In the genomic region with DNA sequence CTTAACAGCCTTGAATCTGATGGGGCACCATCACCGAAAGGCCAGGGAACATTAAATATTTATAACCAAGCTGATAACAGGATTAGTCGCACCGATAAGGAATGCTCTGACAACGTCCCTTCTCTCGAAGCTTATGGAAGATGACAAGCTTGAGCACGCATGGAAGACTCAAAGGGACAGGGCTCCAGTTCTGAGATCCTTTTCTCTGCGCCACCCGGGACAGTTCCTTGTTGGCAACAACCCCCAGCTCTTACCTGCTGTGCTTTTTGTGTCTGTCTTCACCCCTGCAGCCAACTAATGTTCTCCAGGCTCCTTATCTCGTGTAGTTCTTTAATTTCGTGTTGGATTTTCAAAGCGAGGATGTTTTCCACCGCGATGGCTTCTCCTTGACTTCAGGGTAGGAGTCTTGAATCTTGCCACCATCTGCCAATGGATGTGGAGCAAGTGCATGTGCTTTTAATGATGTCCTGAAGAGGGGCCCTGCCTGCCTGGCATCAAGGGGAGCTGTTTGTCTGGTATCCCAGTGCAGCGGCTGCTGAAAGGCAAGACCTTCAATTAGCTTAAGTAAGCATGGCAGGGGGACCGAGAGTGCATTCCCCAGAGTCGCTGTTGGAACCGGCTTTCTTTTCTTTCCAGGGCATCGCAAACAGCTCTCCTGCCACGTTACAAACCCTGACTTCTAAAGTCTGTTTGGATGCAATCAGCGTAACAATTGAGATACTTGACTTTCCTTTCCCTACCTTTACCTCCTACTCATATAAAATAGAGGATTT, we compare ENCODE assay signal across 18 cellular contexts. TPM values are rescaled to one million over a fixed set of nuclear protein-coding genes. Genes with fewer than 3 reads are reported as not detected.
DNase-seq lines count a peak whose midpoint lies in the region; ATAC-seq and TF ChIP-seq lines count a peak whose summit lies in the region.
"Had no signal": no experiment of that assay in that cellular context is flagged by ENCODE, and none has a peak within 500 bp of the region (broad histone marks: within the 10 kb centered on the region; RNA-seq: fewer than 3 reads in every experiment).

No MANE protein-coding gene starts in this region.

- H3K27me3 ChIP-seq in right cardiac atrium (ENCODE audit: control insufficient read depth, insufficient read depth) (no peaks in the 10 kb centered on the region), right atrium auricular region (peaks cover 3 to 5% of the 10 kb centered on the region in 2 donors)

- POLR2A ChIA-PET in WTC11 (lab: Charles Lee): no interaction called here

- no peak for TF ChIP-seq CTCF in right atrium auricular region (IDR thresholded peaks at IDR 0.05)
- no peak for TF ChIP-seq CTCF in WTC11 (IDR thresholded peaks at IDR 0.05)

- H3K36me3 Mint-ChIP-seq in WTC11: no peaks in the 10 kb centered on the region

- ATAC-seq in right cardiac atrium (no peak), WTC11 (peak; percentile 61), GM18517 (IDR thresholded peaks at IDR 0.05; ENCODE audit: unreplicated experiment) (no peak), HG03520 (IDR thresholded peaks at IDR 0.05; ENCODE audit: unreplicated experiment) (no peak)
- ATAC-seq: left lung had no signal

- CTCF ChIA-PET in WTC11 (lab: Charles Lee): interaction anchor here (0.6 to 2.8 kb wide), 7 partner anchors 14 to 520 kb away, joined by 3 to 12 read pairs (median 4); no protein-coding TSS in a partner anchor

- intact Hi-C loops in right cardiac atrium (cut with DNase I): no loop called here

- peak overlapping the region; percentile 89 for H3K4me3 Mint-ChIP-seq in WTC11
- H3K4me3 Mint-ChIP-seq: activated CD4-positive, alpha-beta memory T cell treated with anti-CD3 and anti-CD28 coated beads, Interleukin-2, amount 10 ng/mL, durations not matched to agents 7 days and 5 days had no signal

- WGBS in right cardiac atrium: 6% methylated on average over 20 of the region's 20 CpGs

- no peaks in the 10 kb centered on the region for H3K9me3 Mint-ChIP-seq in WTC11
- H3K9me3 Mint-ChIP-seq: activated T-helper 2 cell treated with anti-CD3 and anti-CD28 coated beads, Interferon-gamma antibody, Interleukin-2, Interleukin-4, amounts not matched to agents 10 μg/mL and 5 μg/mL and 100 μg/mL, durations not matched to agents 14 hours and 24 hours and 36 hours had no signal

- H3K4me1 ChIP-seq in right cardiac atrium (ENCODE audit: control insufficient read depth, insufficient read depth, low read length) (peaks cover 3% of the 10 kb centered on the region), right atrium auricular region (peaks cover 0 to 14% of the 10 kb centered on the region in 2 donors)
- H3K4me1 ChIP-seq: left lung had no signal

- no peak overlapping the region for H3K27ac ChIP-seq in right cardiac atrium (ENCODE audit: low read length)
- H3K27ac ChIP-seq in right atrium auricular region: no peak overlapping the region
- H3K27ac ChIP-seq: epithelial cell of prostate, left lung, sigmoid colon, tibial nerve had no signal

- peaks cover 44% of the 10 kb centered on the region for H3K4me1 Mint-ChIP-seq in WTC11
- H3K4me1 Mint-ChIP-seq: activated CD4-positive, alpha-beta memory T cell treated with anti-CD3 and anti-CD28 coated beads, Interleukin-2, amount 10 ng/mL, durations not matched to agents 7 days and 5 days had no signal

- H3K4me3 ChIP-seq in right cardiac atrium (ENCODE audit: low read length) (no peak overlapping the region), right atrium auricular region (no peak overlapping the region)
- H3K4me3 ChIP-seq: left lung had no signal

- H3K27ac Mint-ChIP-seq in WTC11: no peak overlapping the region
- H3K27ac Mint-ChIP-seq: activated CD4-positive, alpha-beta memory T cell treated with anti-CD3 and anti-CD28 coated beads, Interleukin-2, amount 10 ng/mL, durations not matched to agents 7 days and 5 days; activated T-helper 2 cell treated with anti-CD3 and anti-CD28 coated beads, Interferon-gamma antibody, Interleukin-2, Interleukin-4, amounts not matched to agents 10 μg/mL and 5 μg/mL and 100 μg/mL, durations not matched to agents 14 hours and 24 hours and 36 hours had no signal

- no peaks in the 10 kb centered on the region for H3K36me3 ChIP-seq in right atrium auricular region
- H3K36me3 ChIP-seq: left lung, sigmoid colon, tibial nerve had no signal

- no peaks in the 10 kb centered on the region for H3K9me3 ChIP-seq in right cardiac atrium (ENCODE audit: control insufficient read depth, low read length)
- H3K9me3 ChIP-seq in right atrium auricular region: no peaks in the 10 kb centered on the region
- H3K9me3 ChIP-seq: left lung, sigmoid colon, tibial nerve had no signal

- DNase-seq in right cardiac atrium (peak in 2 of 3 donors; percentile 9 to 12), right atrium auricular region (ENCODE audit: low spot score) (no peak), WTC11 (ENCODE audit: low spot score) (peak; percentile 48), iPS-NIHi7 (ENCODE audit: extremely low spot score) (peak; percentile 32), midbrain (lab: John Stamatoyannopoulos, UW) (no peak), mucosa of gallbladder (ENCODE audit: low spot score) (no peak)
- DNase-seq: activated CD4-positive, alpha-beta memory T cell treated with anti-CD3 and anti-CD28 coated beads, Interleukin-2, amount 10 ng/mL, durations not matched to agents 7 days and 5 days; amniotic stem cell; NCI-H510A; stimulated activated CD4-positive, alpha-beta T cell treated with anti-CD3 and anti-CD28 coated beads, Interleukin-4, amount 100 ng/mL, for 4 hours had no signal

- H3K27me3 Mint-ChIP-seq in WTC11 (ENCODE audit: low read depth): peaks cover 81% of the 10 kb centered on the region

TF ChIP-seq in WTC11, 78 proteins besides CTCF, POLR2A, EP300 and RAD21:
- no peak for TF ChIP-seq ZNF281 (CRISPR knock-in tag; IDR thresholded peaks at IDR 0.05)
- no peak for TF ChIP-seq ZBTB21 (CRISPR knock-in tag; IDR thresholded peaks at IDR 0.05; ENCODE audit: borderline replicate concordance)
- TF ChIP-seq, protein P1, sequence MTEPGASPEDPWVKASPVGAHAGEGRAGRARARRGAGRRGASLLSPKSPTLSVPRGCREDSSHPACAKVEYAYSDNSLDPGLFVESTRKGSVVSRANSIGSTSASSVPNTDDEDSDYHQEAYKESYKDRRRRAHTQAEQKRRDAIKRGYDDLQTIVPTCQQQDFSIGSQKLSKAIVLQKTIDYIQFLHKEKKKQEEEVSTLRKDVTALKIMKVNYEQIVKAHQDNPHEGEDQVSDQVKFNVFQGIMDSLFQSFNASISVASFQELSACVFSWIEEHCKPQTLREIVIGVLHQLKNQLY (CRISPR knock-in tag; IDR thresholded peaks at IDR 0.05): no peak
- TF ChIP-seq MYBL2 (CRISPR knock-in tag; IDR thresholded peaks at IDR 0.05): no peak

RNA-seq across cellular contexts. Expression of gene FERD3L, which starts 0.4 kb away (rescaled TPM):
- total RNA-seq in right cardiac atrium: not detected
- polyA plus RNA-seq in right cardiac atrium: not detected
- total RNA-seq in right atrium auricular region: not detected
- total RNA-seq in WTC11 (2021): not detected in 3 replicates
- total RNA-seq in mucosa of gallbladder: not detected
- total RNA-seq: activated CD4-positive, alpha-beta memory T cell treated with anti-CD3 and anti-CD28 coated beads, Interleukin-2, amount 10 ng/mL, durations not matched to agents 7 days and 5 days; activated T-helper 2 cell treated with anti-CD3 and anti-CD28 coated beads, Interferon-gamma antibody, Interleukin-2, Interleukin-4, amounts not matched to agents 10 μg/mL and 5 μg/mL and 100 μg/mL, durations not matched to agents 14 hours and 24 hours and 36 hours; left lung; MCF 10A; sigmoid colon; tibial nerve had no signal
- polyA plus RNA-seq: sigmoid colon had no signal

RNA-seq across cellular contexts. Expression of gene TWIST1, which starts 28.2 kb away (rescaled TPM):
- total RNA-seq in right cardiac atrium (1 to 10 TPM; 2.3 to 4.4 (median 3.2) TPM), right atrium auricular region (1 to 10 TPM; 1.9 to 6.2 TPM), WTC11 (2021) (0.23 to 0.37 TPM in 2 of 3 replicates, not detected in the other), mucosa of gallbladder (5.4 TPM)
- 3.6 TPM for polyA plus RNA-seq in right cardiac atrium

Comparison
In these comparisons a context has a peak if more than half of its experiments do, and no peak if none do; other contexts are left out.
1. DNase-seq: peak in right cardiac atrium (2 of 3), WTC11 (single experiment) and iPS-NIHi7 (single experiment); none in right atrium auricular region (single experiment), midbrain (single experiment) and mucosa of gallbladder (single experiment).